In genomic region chr13:33520480-33520839, GRCh38 we compare ENCODE assay signal across 16 cellular contexts.
A peak's percentile ranks its signal among the peaks of the same experiment; 100 is the strongest.
DNase-seq lines count a peak whose midpoint lies in the region; ATAC-seq and TF ChIP-seq lines count a peak whose summit lies in the region.
"Had no signal": no experiment of that assay in that cellular context is flagged by ENCODE, and none has a peak within 500 bp of the region (broad histone marks: within the 10 kb centered on the region; RNA-seq: fewer than 3 reads in every experiment).

No MANE protein-coding gene starts in this region.

- DNase-seq in LHCN-M2 (ENCODE audit: low read depth), result peak; percentile 68
- DNase-seq in mammary epithelial cell, result no peak
- DNase-seq in smooth muscle cell (lab: John Stamatoyannopoulos, UW; ENCODE audit: unreplicated experiment), result no peak
- no peak for DNase-seq in AG08396 (ENCODE audit: low spot score)
- no peak for DNase-seq in KG1 (lab: John Stamatoyannopoulos, UW)
- DNase-seq in Caco-2, result no peak
- DNase-seq: CD8-positive, alpha-beta memory T cell; NCI-H1436 treated with DMSO at 0.1 percent for 48 hours; NCI-H2081; NCI-H524 treated with DMSO at 0.1 percent for 48 hours had no signal

- peak overlapping the region in 1 of 3 experiments; percentile 17 for H3K4me3 Mint-ChIP-seq in nephron
- H3K4me3 Mint-ChIP-seq in Caco-2 (ENCODE audit: unreplicated experiment), result no peak overlapping the region
- H3K4me3 Mint-ChIP-seq: CD8-positive, alpha-beta memory T cell; IgD-negative memory B cell had no signal

- POLR2A ChIA-PET in Caco-2 (lab: Charles Lee), result no interaction called here

- H3K79me2 ChIP-seq in mammary epithelial cell (ENCODE audit: insufficient read depth, low read length), result no peaks in the 10 kb centered on the region
- H3K79me2 ChIP-seq in smooth muscle cell (ENCODE audit: low read depth), result no peaks in the 10 kb centered on the region

- H3K4me1 Mint-ChIP-seq in nephron, result peaks cover 47% of the 10 kb centered on the region
- H3K4me1 Mint-ChIP-seq in Caco-2 (ENCODE audit: low read depth, unreplicated experiment), result no peaks in the 10 kb centered on the region
- H3K4me1 Mint-ChIP-seq: CD8-positive, alpha-beta memory T cell had no signal

- H3K36me3 ChIP-seq in mammary epithelial cell (ENCODE audit: insufficient read depth, low read length) (no peaks in the 10 kb centered on the region), smooth muscle cell (ENCODE audit: low read depth) (no peaks in the 10 kb centered on the region), Caco-2 (ENCODE audit: control insufficient read depth, insufficient read depth, low read length) (no peaks in the 10 kb centered on the region)
- H3K36me3 ChIP-seq: BLaER1, SJSA1 had no signal

- H3K4me2 ChIP-seq in mammary epithelial cell (ENCODE audit: insufficient read depth, low read depth, low read length) (no peak overlapping the region), smooth muscle cell (peak overlapping the region; percentile 69)
- H3K4me2 ChIP-seq: BLaER1 had no signal

- no peak for ATAC-seq in HG03457 (IDR thresholded peaks at IDR 0.05; ENCODE audit: unreplicated experiment)

- H4K20me1 ChIP-seq in mammary epithelial cell (ENCODE audit: insufficient read depth, low read length) (no peaks in the 10 kb centered on the region), smooth muscle cell (ENCODE audit: low read depth) (no peaks in the 10 kb centered on the region)
- H4K20me1 ChIP-seq: BLaER1 had no signal

- H2AFZ ChIP-seq in mammary epithelial cell (ENCODE audit: low read depth, low read length) (peak overlapping the region; percentile 28), smooth muscle cell (ENCODE audit: low read depth) (no peak overlapping the region)

- H3K27me3 Mint-ChIP-seq in nephron (ENCODE audit: low read depth) (no peaks in the 10 kb centered on the region), Caco-2 (ENCODE audit: insufficient read depth, unreplicated experiment) (no peaks in the 10 kb centered on the region)
- H3K27me3 Mint-ChIP-seq: CD8-positive, alpha-beta memory T cell; IgD-negative memory B cell had no signal

- in situ Hi-C loops in mammary epithelial cell (cut with MboI; ENCODE audit: low sequenced_read_pairs in 2 of 2), result no loop called here

- H3K4me3 ChIP-seq in mammary epithelial cell (replicated peaks in 1 of 3; ENCODE audit: insufficient read depth in 1 of 3, low read depth in 2 of 3, low read length in 3 of 3), result no peak overlapping the region
- no peak overlapping the region for H3K4me3 ChIP-seq in smooth muscle cell
- H3K4me3 ChIP-seq in Caco-2 (ENCODE audit: low read depth, low read length), result no peak overlapping the region
- H3K4me3 ChIP-seq: BLaER1, SJSA1 had no signal

- peaks cover 29% of the 10 kb centered on the region for H3F3A ChIP-seq in smooth muscle cell (ENCODE audit: low read depth)

- dilution Hi-C loops in mammary epithelial cell (cut with HindIII; ENCODE audit: low sequenced_read_pairs), result no loop called here

- H3K4me1 ChIP-seq in mammary epithelial cell (ENCODE audit: insufficient read depth, low read length) (peaks cover 8% of the 10 kb centered on the region), smooth muscle cell (ENCODE audit: low read depth) (peaks cover 30% of the 10 kb centered on the region), Caco-2 (no peaks in the 10 kb centered on the region)
- H3K4me1 ChIP-seq: BLaER1 had no signal

- H3K9me3 Mint-ChIP-seq in nephron (no peaks in the 10 kb centered on the region), Caco-2 (ENCODE audit: unreplicated experiment) (no peaks in the 10 kb centered on the region)
- H3K9me3 Mint-ChIP-seq: IgD-negative memory B cell had no signal

- WGBS in mammary epithelial cell (ENCODE audit: low coverage, missing lambda C conversion rate), result 62% methylated on average over 5 of the region's 5 CpGs
- 34% methylated on average over 5 of the region's 5 CpGs for WGBS in smooth muscle cell (ENCODE audit: low lambda C conversion rate)

- no peaks in the 10 kb centered on the region for H3K9me3 ChIP-seq in mammary epithelial cell (replicated peaks; ENCODE audit: insufficient read depth, low read length)
- no peaks in the 10 kb centered on the region for H3K9me3 ChIP-seq in smooth muscle cell (replicated peaks; ENCODE audit: low read depth)
- H3K9me3 ChIP-seq in Caco-2, result no peaks in the 10 kb centered on the region
- H3K9me3 ChIP-seq: BLaER1, SJSA1 had no signal

- H3K36me3 Mint-ChIP-seq in nephron (ENCODE audit: low read depth) (no peaks in the 10 kb centered on the region), Caco-2 (ENCODE audit: insufficient read depth, unreplicated experiment) (no peaks in the 10 kb centered on the region)
- H3K36me3 Mint-ChIP-seq: CD8-positive, alpha-beta memory T cell; IgD-negative memory B cell had no signal

- BruUV-seq in mammary epithelial cell (replicated peaks; lab: Mats Ljungman, UMichigan), result no TSS peak
- no TSS peak for BruUV-seq in Caco-2 (replicated peaks; lab: Mats Ljungman, UMichigan)

- TF ChIP-seq CTCF in mammary epithelial cell (conservative IDR thresholded peaks at IDR 0.05 in 1 of 2, IDR thresholded peaks at IDR 0.05 in 1 of 2; ENCODE audit: extremely low read depth in 1 of 2, insufficient read depth in 1 of 2, low read depth in 1 of 2, low read length in 2 of 2), result no peak
- no peak for TF ChIP-seq CTCF in nephron (IDR thresholded peaks at IDR 0.05; ENCODE audit: unreplicated experiment in 3 of 3)
- TF ChIP-seq CTCF in smooth muscle cell (IDR thresholded peaks at IDR 0.05; ENCODE audit: borderline replicate concordance, insufficient read depth, poor library complexity, severe bottlenecking), result no peak
- TF ChIP-seq CTCF in Caco-2 (IDR thresholded peaks at IDR 0.05; ENCODE audit: insufficient read depth in 1 of 2, low read depth in 1 of 2, low read length in 1 of 2, severe bottlenecking in 1 of 2, unreplicated experiment in 1 of 2), result no peak

- intact Hi-C loops in mammary epithelial cell (cut with micrococcal nuclease), result no loop called here
- intact Hi-C loops in Caco-2 (cut with micrococcal nuclease; ENCODE audit: unreplicated experiment), result no loop called here

- CTCF ChIA-PET in mammary epithelial cell (lab: Charles Lee; ENCODE audit: low non-redundant PET) (no interaction called here), Caco-2 (lab: Charles Lee) (no interaction called here)

- H3K27me3 ChIP-seq in mammary epithelial cell (ENCODE audit: insufficient read depth, low read length) (no peaks in the 10 kb centered on the region), smooth muscle cell (ENCODE audit: low read depth) (no peaks in the 10 kb centered on the region), Caco-2 (replicated peaks; ENCODE audit: control insufficient read depth, insufficient read depth, low read length) (no peaks in the 10 kb centered on the region)
- H3K27me3 ChIP-seq: BLaER1, SJSA1 had no signal

- H3K9ac ChIP-seq in mammary epithelial cell (ENCODE audit: insufficient read depth, low read length) (no peak overlapping the region), smooth muscle cell (ENCODE audit: low read depth) (peak overlapping the region; percentile 67)
- H3K9ac ChIP-seq: BLaER1 had no signal

- H3K27ac ChIP-seq in mammary epithelial cell (ENCODE audit: insufficient read depth, low read depth, low read length) (no peak overlapping the region), smooth muscle cell (ENCODE audit: low read depth) (peak overlapping the region; percentile 95)
- H3K27ac ChIP-seq: BLaER1, RWPE1, SJSA1 had no signal

- H3K27ac Mint-ChIP-seq in nephron (peak overlapping the region; percentile 18 to 75 (median 45)), Caco-2 (ENCODE audit: unreplicated experiment) (no peak overlapping the region)
- H3K27ac Mint-ChIP-seq: IgD-negative memory B cell had no signal
